Comparison of ENCODE assay signal across 17 cellular contexts in the genomic region with DNA sequence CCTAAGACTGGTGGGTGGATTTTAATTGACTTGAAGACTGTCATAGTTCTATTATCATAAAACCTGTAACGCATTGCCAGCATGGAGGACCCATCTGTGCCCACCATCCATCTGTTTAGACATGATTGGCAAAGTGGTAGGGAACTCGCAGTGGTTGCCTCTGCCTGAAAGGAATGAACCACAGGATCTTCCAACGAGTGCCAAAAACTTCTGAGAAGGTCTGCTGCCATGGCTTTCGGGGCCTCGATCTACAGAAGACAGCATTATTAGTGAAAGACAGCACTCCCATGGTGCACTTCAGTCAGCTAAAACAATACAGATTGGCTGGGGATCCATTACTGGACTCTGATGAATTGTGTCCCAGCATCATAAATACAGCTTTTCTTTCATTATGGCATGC.
A peak's percentile ranks its signal among the peaks of the same experiment; 100 is the strongest.
DNase-seq lines count a peak whose midpoint lies in the region; ATAC-seq and TF ChIP-seq lines count a peak whose summit lies in the region.
"Had no signal": no experiment of that assay in that cellular context is flagged by ENCODE, and none has a peak within 500 bp of the region (broad histone marks: within the 10 kb centered on the region; RNA-seq: fewer than 3 reads in every experiment).

No MANE protein-coding gene starts in this region.

- H3K27me3 Mint-ChIP-seq in nephron progenitor cell (ENCODE audit: low read depth, poor library complexity) = no peaks in the 10 kb centered on the region
- H3K27me3 Mint-ChIP-seq: B cell; CD4-positive, alpha-beta T cell had no signal

- no peak overlapping the region for H3K27ac Mint-ChIP-seq in nephron progenitor cell
- H3K27ac Mint-ChIP-seq: B cell; CD4-positive, alpha-beta T cell had no signal

- H3K4me1 Mint-ChIP-seq in nephron progenitor cell = no peaks in the 10 kb centered on the region
- H3K4me1 Mint-ChIP-seq: B cell had no signal

- H3K9me3 Mint-ChIP-seq in nephron progenitor cell = no peaks in the 10 kb centered on the region
- H3K9me3 Mint-ChIP-seq: CD4-positive, alpha-beta T cell had no signal

- no peak for TF ChIP-seq POLR2A in erythroblast (IDR thresholded peaks at IDR 0.05; ENCODE audit: low read length)

- H3K36me3 Mint-ChIP-seq in nephron progenitor cell (ENCODE audit: low read depth) = no peaks in the 10 kb centered on the region

- H3K4me3 Mint-ChIP-seq in nephron progenitor cell = no peak overlapping the region
- H3K4me3 Mint-ChIP-seq: B cell; CD4-positive, alpha-beta T cell had no signal

- DNase-seq in NCI-H1092 treated with DMSO at 0.1 percent for 48 hours (lab: John Stamatoyannopoulos, UW) = peak; percentile 38
- no peak for DNase-seq in NCI-H1092 (lab: John Stamatoyannopoulos, UW)
- DNase-seq in NCI-H1930 (lab: John Stamatoyannopoulos, UW) = peak; percentile 19 to 30
- DNase-seq in astrocyte of the hippocampus (ENCODE audit: low read depth, low spot score) = peak; percentile 9
- no peak for DNase-seq in nephron progenitor cell
- no peak for DNase-seq in erythroblast (lab: John Stamatoyannopoulos, UW)
- DNase-seq: 8988T; Calu3; CD4-positive, alpha-beta T cell; DMS153; DND-41; GF-D8; GM23248; H7 had no signal

- no peak for ATAC-seq in GM21515 (IDR thresholded peaks at IDR 0.05; ENCODE audit: unreplicated experiment)
- ATAC-seq: K562 had no signal

- no peak for TF ChIP-seq CTCF in nephron progenitor cell (IDR thresholded peaks at IDR 0.05)

Comparison
In these comparisons a context has a peak if more than half of its experiments do, and no peak if none do; other contexts are left out.
1. DNase-seq: peak in NCI-H1092 treated with DMSO at 0.1 percent for 48 hours (single experiment), NCI-H1930 (2 of 2) and astrocyte of the hippocampus (single experiment); none in NCI-H1092 (single experiment), nephron progenitor cell (single experiment) and erythroblast (0 of 2).